In genomic region chr17:4966844-4967538, GRCh38 we compare ENCODE assay signal across 8 cellular contexts. TPM values are rescaled to one million over a fixed set of nuclear protein-coding genes. Genes with fewer than 3 reads are reported as not detected.
DNase-seq lines count a peak whose midpoint lies in the region; ATAC-seq and TF ChIP-seq lines count a peak whose summit lies in the region.

No MANE protein-coding gene starts in this region.

- no peaks in the 10 kb centered on the region for H3K27me3 ChIP-seq in WERI-Rb-1 (ENCODE audit: insufficient read depth, low read depth, severe bottlenecking)

- no peak for TF ChIP-seq CTCF in AG09319 (IDR thresholded peaks at IDR 0.05; ENCODE audit: low read depth, low read length)
- TF ChIP-seq CTCF in WERI-Rb-1 (IDR thresholded peaks at IDR 0.05; ENCODE audit: low read depth, low read length): no peak

- peak; percentile 83 for ATAC-seq in GM18909 (IDR thresholded peaks at IDR 0.05; ENCODE audit: poor library complexity, unreplicated experiment)
- ATAC-seq in HG03139 (IDR thresholded peaks at IDR 0.05; ENCODE audit: unreplicated experiment): peak; percentile 74

- peak; percentile 99 for DNase-seq in AG09319 (ENCODE audit: extremely low read depth, low read depth)
- DNase-seq in NCI-H2196 treated with DMSO at 0.1 percent for 48 hours (lab: John Stamatoyannopoulos, UW; ENCODE audit: unreplicated experiment): peak; percentile 95
- peak; percentile 99 for DNase-seq in WERI-Rb-1
- DNase-seq in cerebellum (ENCODE audit: low spot score): peak; percentile 99
- DNase-seq in islet precursor cell: peak; percentile 100
- DNase-seq in stimulated activated CD4-positive, alpha-beta T cell treated with anti-CD3 and anti-CD28 coated beads, Interleukin-12 subunit alpha, Interleukin-12 subunit beta, amount 100 ng/mL, for 48 hours (ENCODE audit: low read depth in 2 of 3, low spot score in 1 of 3): peak; percentile 88 to 93 (median 91)

- H3K4me3 ChIP-seq in WERI-Rb-1 (ENCODE audit: low read depth, low read length): peak overlapping the region; percentile 65

- H3K27ac ChIP-seq in WERI-Rb-1: peak overlapping the region; percentile 91

- no peaks in the 10 kb centered on the region for H3K9me3 ChIP-seq in WERI-Rb-1 (ENCODE audit: severe bottlenecking)

- peaks cover 24% of the 10 kb centered on the region for H3K36me3 ChIP-seq in WERI-Rb-1

RNA-seq across cellular contexts. Expression of gene SPAG7, which starts 0.6 kb away (rescaled TPM):
- total RNA-seq in cerebellum: 24.0 TPM

RNA-seq across cellular contexts. Expression of gene ENO3, which starts 16.1 kb away (rescaled TPM):
- 3.3 TPM for total RNA-seq in cerebellum

RNA-seq across cellular contexts. Expression of gene PFN1, which starts 18.7 kb away (rescaled TPM):
- 70.8 TPM for total RNA-seq in cerebellum

RNA-seq across cellular contexts. Expression of gene CAMTA2, which starts 20.5 kb away (rescaled TPM):
- 10.0 TPM for total RNA-seq in cerebellum

RNA-seq across cellular contexts. Expression of gene RNF167, which starts 26.9 kb away (rescaled TPM):
- 15.8 TPM for total RNA-seq in cerebellum

Comparison
In these comparisons a context has a peak if more than half of its experiments do, and no peak if none do; other contexts are left out.
1. Peak in every context shown above with its lines: DNase-seq, ATAC-seq, H3K4me3 ChIP-seq and H3K27ac ChIP-seq.